In genomic region chr19:5975388-5975728, GRCh38 we compare ENCODE assay signal across 2 cellular contexts.
TF ChIP-seq lines count a peak whose summit lies in the region.

No MANE protein-coding gene starts in this region.

TF ChIP-seq in GM12878, 131 proteins besides CTCF, POLR2A, EP300 and RAD21:
- peak; percentile 67; the same call in 1 of the 2 replicates for TF ChIP-seq ZNF24 (IDR thresholded peaks at IDR 0.05)
- TF ChIP-seq HDAC2 (IDR thresholded peaks at IDR 0.05) = no peak
- no peak for TF ChIP-seq ZBTB11 (CRISPR knock-in tag; IDR thresholded peaks at IDR 0.05)
- TF ChIP-seq RELB (IDR thresholded peaks at IDR 0.05; ENCODE audit: low read depth) = peak; percentile 4
TF ChIP-seq in GM12878: peak in this region for 2.

TF ChIP-seq in neural cell, 6 proteins besides CTCF, POLR2A, EP300 and RAD21:
- TF ChIP-seq POLR2AphosphoS5 (IDR thresholded peaks at IDR 0.05) (no peak), REST (IDR thresholded peaks at IDR 0.05; ENCODE audit: borderline replicate concordance) (no peak), SMC3 (conservative IDR thresholded peaks at IDR 0.05; ENCODE audit: poor library complexity) (no peak), MXI1 (conservative IDR thresholded peaks at IDR 0.05; ENCODE audit: poor library complexity, severe bottlenecking) (no peak), TAF1 (IDR thresholded peaks at IDR 0.05; ENCODE audit: low read depth) (no peak), EZH2 (IDR thresholded peaks at IDR 0.05; ENCODE audit: borderline replicate concordance, insufficient read depth, low read length, poor library complexity, severe bottlenecking) (no peak)
TF ChIP-seq in neural cell: peak in this region for 0.
